ENCODE assay signal across 3 cellular contexts in the genomic region with DNA sequence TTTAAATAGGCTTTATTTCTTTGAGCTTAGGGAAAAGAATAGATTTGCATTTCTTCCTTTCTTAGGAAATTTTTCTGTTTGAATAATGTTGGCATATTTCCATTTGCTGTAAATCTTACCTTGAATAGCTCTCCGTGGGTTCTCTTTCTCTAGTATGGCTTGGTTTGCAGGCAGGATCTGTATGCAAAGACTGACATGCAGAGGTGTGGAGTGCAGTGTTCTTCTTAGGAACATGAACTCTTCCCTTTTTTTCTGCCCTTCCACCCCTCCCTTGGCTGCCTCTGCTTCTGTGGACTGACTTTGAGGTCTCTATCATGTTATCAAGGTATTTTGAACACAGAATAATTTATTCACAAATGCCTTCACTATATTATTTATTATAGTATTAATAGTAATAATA.
"Had no signal": no experiment of that assay in that cellular context is flagged by ENCODE, and none has a peak within 500 bp of the region (broad histone marks: within the 10 kb centered on the region; RNA-seq: fewer than 3 reads in every experiment).

No MANE protein-coding gene starts in this region.

- H3K4me3 ChIP-seq: GM12878 had no signal

- DNase-seq: GDM1, GF-D8 had no signal
